In genomic region chr4:122152699-122153328, GRCh38 we compare ENCODE assay signal across 7 cellular contexts. TPM values are rescaled to one million over a fixed set of nuclear protein-coding genes. Genes with fewer than 3 reads are reported as not detected.
DNase-seq lines count a peak whose midpoint lies in the region; ATAC-seq, FAIRE-seq and TF ChIP-seq lines count a peak whose summit lies in the region.

No MANE protein-coding gene starts in this region.

- peaks cover 64% of the 10 kb centered on the region for H3K4me1 Mint-ChIP-seq in stimulated activated memory B cell treated with anti-CD40 and anti-IgM and Interleukin-4, amounts not matched to agents 10 μg/mL and 1 μg/mL and 100 μg/mL, for 72 hours

- peak; percentile 55 for DNase-seq in GM12865 (ENCODE audit: low read depth)
- peak; percentile 11 for DNase-seq in H54 (ENCODE audit: insufficient read length, low spot score)
- peak; percentile 23 for DNase-seq in LHCN-M2 (ENCODE audit: low read depth)
- no peak for DNase-seq in lung (ENCODE audit: low spot score)

- peaks cover 19% of the 10 kb centered on the region for H3K36me3 Mint-ChIP-seq in stimulated activated memory B cell treated with anti-CD40 and anti-IgM and Interleukin-4, amounts not matched to agents 10 μg/mL and 1 μg/mL and 100 μg/mL, for 72 hours

- H3K27ac ChIP-seq in ectodermal cell (ENCODE audit: insufficient read depth, low read depth, low read length, poor library complexity, severe bottlenecking): peak overlapping the region; percentile 31
- peak overlapping the region; percentile 89 to 97 for H3K27ac ChIP-seq in lung (ENCODE audit: low read depth in 1 of 2, low read length in 1 of 2)

- no peaks in the 10 kb centered on the region for H3K9me3 ChIP-seq in ectodermal cell (ENCODE audit: control insufficient read depth, low read length)
- H3K9me3 ChIP-seq in lung (ENCODE audit: control insufficient read depth in 2 of 2, insufficient read depth in 1 of 2, low read length in 1 of 2): no peaks in the 10 kb centered on the region

- FAIRE-seq in H54 (lab: Jason Lieb, UNC): no peak

- peaks cover 8% of the 10 kb centered on the region for H3K36me3 ChIP-seq in ectodermal cell (ENCODE audit: control insufficient read depth, insufficient read depth, low read length)
- H3K36me3 ChIP-seq in lung (ENCODE audit: control insufficient read depth in 2 of 2, insufficient read depth in 2 of 2, low read length in 2 of 2): peaks cover 0 to 4% of the 10 kb centered on the region in 2 donors

- H3K4me1 ChIP-seq in ectodermal cell (ENCODE audit: control insufficient read depth, insufficient read depth, low read length) (no peaks in the 10 kb centered on the region), lung (ENCODE audit: control insufficient read depth in 2 of 2, insufficient read depth in 2 of 2, low read length in 2 of 2) (peaks cover 0 to 10% of the 10 kb centered on the region in 2 donors)

- H3K27me3 Mint-ChIP-seq in stimulated activated memory B cell treated with anti-CD40 and anti-IgM and Interleukin-4, amounts not matched to agents 10 μg/mL and 1 μg/mL and 100 μg/mL, for 72 hours: no peaks in the 10 kb centered on the region

- peak overlapping the region; percentile 96 for H3K27ac Mint-ChIP-seq in stimulated activated memory B cell treated with anti-CD40 and anti-IgM and Interleukin-4, amounts not matched to agents 10 μg/mL and 1 μg/mL and 100 μg/mL, for 72 hours

- WGBS in ectodermal cell, 2 experiments: 7 to 8% methylated on average over 19 to 20 of the region's 20 CpGs
- WGBS in lung, 2 donors: 1% methylated on average over 20 of the region's 20 CpGs

- H3K4me3 ChIP-seq in GM12865 (ENCODE audit: low read depth, low read length) (peak overlapping the region; percentile 89), WI38 (ENCODE audit: low read depth, low read length) (peak overlapping the region; percentile 97), ectodermal cell (ENCODE audit: insufficient read depth, low read depth, low read length) (peak overlapping the region; percentile 92), lung (peak overlapping the region; percentile 85)

- no peaks in the 10 kb centered on the region for H3K9me3 Mint-ChIP-seq in stimulated activated memory B cell treated with anti-CD40 and anti-IgM and Interleukin-4, amounts not matched to agents 10 μg/mL and 1 μg/mL and 100 μg/mL, for 72 hours

- no peak; the same call in 1 of the 2 replicates for TF ChIP-seq POLR2A in H54 (IDR thresholded peaks at IDR 0.05; ENCODE audit: low read depth, low read length)

- H3K27me3 ChIP-seq in ectodermal cell (ENCODE audit: control insufficient read depth, insufficient read depth, low read length, poor library complexity, severe bottlenecking) (no peaks in the 10 kb centered on the region), lung (ENCODE audit: control insufficient read depth, insufficient read depth) (no peaks in the 10 kb centered on the region)

- peak overlapping the region; percentile 100 for H3K4me3 Mint-ChIP-seq in stimulated activated memory B cell treated with anti-CD40 and anti-IgM and Interleukin-4, amounts not matched to agents 10 μg/mL and 1 μg/mL and 100 μg/mL, for 72 hours

- TF ChIP-seq CTCF in GM12865 (IDR thresholded peaks at IDR 0.05; ENCODE audit: insufficient read depth, low read depth, low read length, missing control alignments) (no peak), WI38 (IDR thresholded peaks at IDR 0.05; ENCODE audit: low read depth, low read length) (no peak), lung (IDR thresholded peaks at IDR 0.05; ENCODE audit: control extremely low read depth, extremely low read depth) (no peak)

- ATAC-seq in lung (ENCODE audit: insufficient read depth, low FRiP score): peak; percentile 45
- ATAC-seq in stimulated activated memory B cell treated with anti-CD40 and anti-IgM and Interleukin-4, amounts not matched to agents 10 μg/mL and 1 μg/mL and 100 μg/mL, for 72 hours: peak; percentile 65

RNA-seq across cellular contexts. Expression of gene BLTP1, which starts 0.7 kb away (rescaled TPM):
- total RNA-seq in LHCN-M2 (2014; rRNA removed) (43.2 and 48.0 TPM in 2 replicates), lung (100 to 1,000 TPM in 1 of 2 donors, 10 to 100 TPM in 1; 50.7 to 252 TPM)
- 7.6 TPM for polyA plus RNA-seq in LHCN-M2 (2012)
- 31.2 TPM for polyA plus RNA-seq in ectodermal cell (2013, experiment 1 of 4)
- 37.0 TPM for polyA plus RNA-seq in ectodermal cell (2013, experiment 2 of 4)
- 27.7 TPM for polyA plus RNA-seq in ectodermal cell (2013, experiment 3 of 4)
- 39.1 TPM for polyA plus RNA-seq in ectodermal cell (2013, experiment 4 of 4)
- 10 to 100 TPM; 19.7 to 22.4 TPM for polyA plus RNA-seq in lung
